15 cellular contexts compared by ENCODE assay signal in the genomic region with DNA sequence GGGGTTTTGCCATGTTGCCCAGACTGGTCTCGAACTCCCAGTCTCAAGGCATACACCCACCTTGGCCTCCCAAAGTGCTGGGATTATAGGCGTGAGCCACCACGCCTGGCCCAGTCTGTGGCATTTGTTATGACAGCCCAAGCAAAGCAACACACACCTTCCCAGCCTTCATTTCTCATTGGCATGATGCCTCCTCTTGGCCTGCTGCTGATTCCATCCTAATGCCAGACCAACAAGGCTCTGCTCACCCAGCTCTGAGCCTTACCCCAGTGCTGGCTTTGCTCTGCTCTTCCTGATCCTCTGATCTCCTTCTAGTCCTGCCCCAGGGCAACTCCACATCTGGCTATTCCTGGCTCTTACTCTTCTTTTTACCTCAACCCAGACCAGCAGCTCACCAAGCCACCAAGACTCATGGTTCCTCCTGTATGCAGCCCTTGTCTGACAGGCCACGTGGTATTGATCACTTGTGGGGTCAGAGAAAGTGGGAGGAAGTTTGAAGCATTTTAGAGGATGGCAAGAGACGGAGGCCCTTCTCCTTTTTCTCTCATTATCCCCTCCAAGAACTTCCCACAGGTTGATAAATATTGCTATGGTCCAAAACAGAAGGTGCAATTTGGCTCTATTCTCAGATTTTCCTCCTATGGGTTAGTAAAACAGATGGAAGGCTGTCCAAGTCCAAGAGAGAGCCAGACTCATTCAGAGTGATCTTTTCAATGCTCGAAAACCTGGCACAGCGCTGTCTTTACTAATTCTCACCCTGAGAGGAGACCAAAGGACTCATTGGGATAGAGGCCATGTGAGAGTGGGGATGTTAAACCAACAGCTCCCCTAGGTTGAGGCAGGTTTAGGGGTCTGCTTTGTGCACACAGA. TPM values are rescaled to one million over a fixed set of nuclear protein-coding genes. Genes with fewer than 3 reads are reported as not detected.
DNase-seq lines count a peak whose midpoint lies in the region; ATAC-seq and TF ChIP-seq lines count a peak whose summit lies in the region.
"Had no signal": no experiment of that assay in that cellular context is flagged by ENCODE, and none has a peak within 500 bp of the region (broad histone marks: within the 10 kb centered on the region; RNA-seq: fewer than 3 reads in every experiment).

No MANE protein-coding gene starts in this region.

- no peak overlapping the region for H2BK12ac ChIP-seq in mesenchymal stem cell (ENCODE audit: low read length in 2 of 2)

- H3K27ac ChIP-seq in OCI-LY3 (ENCODE audit: low read length) (no peak overlapping the region), mesenchymal stem cell (ENCODE audit: low read length, poor library complexity, severe bottlenecking) (no peak overlapping the region), gastrocnemius medialis (no peak overlapping the region)
- H3K27ac ChIP-seq: pancreas had no signal

- no peaks in the 10 kb centered on the region for H3K79me2 ChIP-seq in OCI-LY3 (ENCODE audit: low read length)

- H2BK15ac ChIP-seq in mesenchymal stem cell (ENCODE audit: low read depth, poor library complexity, severe bottlenecking): no peak overlapping the region

- TF ChIP-seq CTCF in OCI-LY3 (IDR thresholded peaks at IDR 0.05; ENCODE audit: low read depth, low read length) (no peak), gastrocnemius medialis (IDR thresholded peaks at IDR 0.05 in 4 of 5, conservative IDR thresholded peaks at IDR 0.05 in 1 of 5) (no peak)

- no peak overlapping the region for H3K23ac ChIP-seq in mesenchymal stem cell (ENCODE audit: low read length in 2 of 2)

- no peak overlapping the region for H4K91ac ChIP-seq in mesenchymal stem cell (ENCODE audit: low read length)

- H3K4me3 ChIP-seq in GM08714 (ENCODE audit: low read length) (peak overlapping the region; percentile 70; the same call in 1 of the 2 replicates), OCI-LY3 (ENCODE audit: low read length) (no peak overlapping the region; the same call in 1 of the 2 replicates), mesenchymal stem cell (ENCODE audit: insufficient read depth in 1 of 2, low read depth in 1 of 2, low read length in 2 of 2) (no peak overlapping the region), gastrocnemius medialis (no peak overlapping the region)
- H3K4me3 ChIP-seq: pancreas had no signal

- H4K20me1 ChIP-seq in OCI-LY3 (ENCODE audit: insufficient read depth, low read length): no peaks in the 10 kb centered on the region

- H3K4ac ChIP-seq in mesenchymal stem cell (ENCODE audit: low read depth in 1 of 2, low read length in 2 of 2): peak overlapping the region in 1 of 2 experiments; percentile 38

- ATAC-seq in GM19395 (IDR thresholded peaks at IDR 0.05; ENCODE audit: unreplicated experiment): peak; percentile 37
- no peak for ATAC-seq in GM19397 (IDR thresholded peaks at IDR 0.05; ENCODE audit: unreplicated experiment)
- ATAC-seq in gastrocnemius medialis: no peak

- H3K9me3 ChIP-seq in OCI-LY3 (ENCODE audit: insufficient read depth, low read length) (no peaks in the 10 kb centered on the region), mesenchymal stem cell (ENCODE audit: control insufficient read depth, low read length) (no peaks in the 10 kb centered on the region), gastrocnemius medialis (no peaks in the 10 kb centered on the region)
- H3K9me3 ChIP-seq: pancreas had no signal

- no peaks in the 10 kb centered on the region for H3K79me1 ChIP-seq in mesenchymal stem cell (replicated peaks; ENCODE audit: low read length, poor library complexity, severe bottlenecking)

- no peak overlapping the region for H3K18ac ChIP-seq in mesenchymal stem cell (ENCODE audit: low read depth in 1 of 2, low read length in 2 of 2)

- H2AK5ac ChIP-seq in mesenchymal stem cell (ENCODE audit: low read length, severe bottlenecking): no peak overlapping the region

- no peak overlapping the region for H2BK5ac ChIP-seq in mesenchymal stem cell (ENCODE audit: low read depth, low read length, poor library complexity, severe bottlenecking)

- no peak for TF ChIP-seq POLR2A in gastrocnemius medialis (IDR thresholded peaks at IDR 0.05)

- WGBS in mesenchymal stem cell: 88% methylated on average over 5 of the region's 7 CpGs

- intact Hi-C loops in gastrocnemius medialis (cut with DNase I; ENCODE audit: low total_unique reads): no loop called here

- H3K27me3 ChIP-seq in OCI-LY3 (ENCODE audit: low read depth, low read length): no peaks in the 10 kb centered on the region
- no peaks in the 10 kb centered on the region for H3K27me3 ChIP-seq in mesenchymal stem cell (ENCODE audit: control insufficient read depth in 1 of 2, insufficient read depth in 1 of 2, low read length in 2 of 2)
- no peaks in the 10 kb centered on the region for H3K27me3 ChIP-seq in gastrocnemius medialis
- H3K27me3 ChIP-seq: pancreas had no signal

- DNase-seq in mesenchymal stem cell (no peak), NCI-H187 treated with DMSO at 0.1 percent for 48 hours (lab: John Stamatoyannopoulos, UW) (no peak), gastrocnemius medialis (no peak), RPMI8226 (no peak)
- DNase-seq: activated gamma-delta T cell, Calu3, dermis blood vessel endothelial cell, HCEC 1CT, NCI-H2171 treated with DMSO at 0.1 percent for 48 hours, pancreas had no signal

- H3K4me1 ChIP-seq in OCI-LY3 (ENCODE audit: low read length) (peaks cover 71% of the 10 kb centered on the region), mesenchymal stem cell (ENCODE audit: control insufficient read depth, insufficient read depth, low read depth, low read length) (no peaks in the 10 kb centered on the region), gastrocnemius medialis (no peaks in the 10 kb centered on the region)
- H3K4me1 ChIP-seq: pancreas had no signal

- no peak overlapping the region for H2AFZ ChIP-seq in OCI-LY3 (ENCODE audit: low read depth, low read length)
- H2AFZ ChIP-seq in mesenchymal stem cell (ENCODE audit: low read depth, low read length): no peak overlapping the region

- H2BK120ac ChIP-seq in mesenchymal stem cell (ENCODE audit: low read depth, low read length): no peak overlapping the region

- H3K14ac ChIP-seq in mesenchymal stem cell (ENCODE audit: low read length in 2 of 2): peak overlapping the region in 1 of 2 experiments; percentile 36

- no peak overlapping the region for H3K9ac ChIP-seq in OCI-LY3 (ENCODE audit: low read length)
- H3K9ac ChIP-seq in mesenchymal stem cell (ENCODE audit: low read length): no peak overlapping the region

- peak overlapping the region; percentile 15 for H4K8ac ChIP-seq in mesenchymal stem cell (ENCODE audit: low read length)

- H3K4me2 ChIP-seq in OCI-LY3 (ENCODE audit: low read length) (peak overlapping the region; percentile 18; the same call in 1 of the 2 replicates), mesenchymal stem cell (ENCODE audit: low read length, poor library complexity, severe bottlenecking) (no peak overlapping the region)

- H3K36me3 ChIP-seq in OCI-LY3 (replicated peaks; ENCODE audit: low read depth, low read length) (peaks cover 2% of the 10 kb centered on the region), mesenchymal stem cell (ENCODE audit: control insufficient read depth in 1 of 2, insufficient read depth in 2 of 2, low read depth in 1 of 2, low read length in 2 of 2) (no peaks in the 10 kb centered on the region), gastrocnemius medialis (no peaks in the 10 kb centered on the region)
- H3K36me3 ChIP-seq: pancreas had no signal

- in situ Hi-C loops in gastrocnemius medialis (cut with MboI; ENCODE audit: low sequenced_read_pairs in 4 of 4): loop anchor here in 1 of 4 donors (25.0 kb wide), 1 partner anchor 883 kb away; no protein-coding TSS in a partner anchor

RNA-seq across cellular contexts. Expression of a gene that starts 1.0 kb away (rescaled TPM):
- not detected for polyA plus RNA-seq in mesenchymal stem cell (2013, experiment 1 of 2)
- not detected for polyA plus RNA-seq in mesenchymal stem cell (2013, experiment 2 of 2)
- under 1 TPM in 3 of 4 donors, not detected in 1; 0.10 to 0.56 (median 0.22) TPM for total RNA-seq in gastrocnemius medialis
- total RNA-seq: Calu3, dermis blood vessel endothelial cell, glomerular endothelial cell had no signal
